1 cellular context compared by ENCODE assay signal in genomic region chr14:68656452-68656851, GRCh38.
A peak's percentile ranks its signal among the peaks of the same experiment; 100 is the strongest.
TF ChIP-seq lines count a peak whose summit lies in the region.

No MANE protein-coding gene starts in this region.

TF ChIP-seq in HepG2, 621 proteins besides CTCF, POLR2A, EP300 and RAD21 (continued from another document):
- TF ChIP-seq ZBTB10 (CRISPR knock-in tag; IDR thresholded peaks at IDR 0.05; ENCODE audit: borderline replicate concordance) (no peak), ZNF784 (CRISPR knock-in tag; IDR thresholded peaks at IDR 0.05; ENCODE audit: borderline replicate concordance) (no peak), ZNF558 (CRISPR knock-in tag; IDR thresholded peaks at IDR 0.05; ENCODE audit: borderline replicate concordance) (no peak), ETV5 (CRISPR knock-in tag; IDR thresholded peaks at IDR 0.05; ENCODE audit: borderline replicate concordance) (no peak), RCOR2 (CRISPR knock-in tag; IDR thresholded peaks at IDR 0.05) (no peak), LBX2 (CRISPR knock-in tag; IDR thresholded peaks at IDR 0.05; ENCODE audit: borderline replicate concordance) (no peak), ZNF572 (CRISPR knock-in tag; IDR thresholded peaks at IDR 0.05) (no peak), ZMAT3 (CRISPR knock-in tag; conservative IDR thresholded peaks at IDR 0.05) (no peak), ADNP (CRISPR knock-in tag; IDR thresholded peaks at IDR 0.05) (no peak), ZNF318 (CRISPR knock-in tag; IDR thresholded peaks at IDR 0.05) (no peak), ZNF775 (CRISPR knock-in tag; IDR thresholded peaks at IDR 0.05; ENCODE audit: borderline replicate concordance) (no peak), SALL1 (CRISPR knock-in tag; IDR thresholded peaks at IDR 0.05) (no peak), MTF2 (CRISPR knock-in tag; IDR thresholded peaks at IDR 0.05; ENCODE audit: borderline replicate concordance) (no peak), ZNF768 (CRISPR knock-in tag; IDR thresholded peaks at IDR 0.05) (peak; percentile 80)
